In the genomic region with DNA sequence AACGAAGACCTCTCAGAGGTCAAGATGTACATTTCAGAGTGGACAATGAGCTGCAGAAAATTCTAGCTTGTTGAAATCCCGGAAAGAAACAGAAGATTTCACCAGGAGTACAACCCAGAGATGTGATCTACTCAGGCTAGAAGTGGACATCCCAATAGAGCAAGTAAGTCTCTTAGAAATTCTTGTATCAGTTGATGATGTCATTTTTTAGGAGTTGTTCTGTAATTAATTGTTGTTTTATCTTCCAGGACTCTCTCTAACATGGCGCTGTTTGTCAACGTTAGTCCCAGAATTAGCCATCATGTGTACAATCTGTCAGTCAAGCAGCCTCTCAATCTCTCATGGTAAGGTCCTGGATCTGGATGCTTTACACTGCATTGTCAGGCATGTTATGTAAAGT, we compare ENCODE assay signal across 22 cellular contexts.
"Had no signal": no experiment of that assay in that cellular context is flagged by ENCODE, and none has a peak within 500 bp of the region (broad histone marks: within the 10 kb centered on the region; RNA-seq: fewer than 3 reads in every experiment).

No MANE protein-coding gene starts in this region.

- H3K36me3 ChIP-seq: esophagus muscularis mucosa, gastrocnemius medialis, heart right ventricle, pancreas, spleen, tibial nerve, upper lobe of right lung had no signal

- FAIRE-seq: pancreas had no signal

- H3K4me1 ChIP-seq: esophagus muscularis mucosa, gastrocnemius medialis, heart right ventricle, pancreas, spleen, testis, tibial nerve, upper lobe of right lung had no signal

- DNase-seq: effector memory CD8-positive, alpha-beta T cell; gastrocnemius medialis; heart right ventricle; hypothalamus; kidney glomerular epithelial cell; mesendoderm; naive B cell; occipital lobe; pancreas; retina; spleen; stimulated activated CD4-positive, alpha-beta T cell treated with anti-CD3 and anti-CD28 coated beads, Interleukin-15, amount 100 ng/mL, for 24 hours; stimulated activated CD4-positive, alpha-beta T cell treated with anti-CD3 and anti-CD28 coated beads, Interleukin-1b, Interleukin-23, amount 100 ng/mL, for 48 hours; stimulated activated CD4-positive, alpha-beta T cell treated with anti-CD3 and anti-CD28 coated beads, Interleukin-4, amount 100 ng/mL, for 4 hours; stimulated activated naive B cell treated with anti-CD40 and anti-IgM and Interleukin-4, amounts not matched to agents 10 μg/mL and 1 μg/mL and 100 μg/mL, for 72 hours; stimulated activated naive CD8-positive, alpha-beta T cell treated with anti-CD3 and anti-CD28 coated beads, Interleukin-15, amount 100 ng/mL, for 72 hours; testis; upper lobe of right lung had no signal

- H3K9me3 ChIP-seq: esophagus muscularis mucosa, gastrocnemius medialis, heart right ventricle, pancreas, spleen, testis, tibial nerve, upper lobe of right lung had no signal

- H3K4me3 ChIP-seq: esophagus muscularis mucosa, gastrocnemius medialis, heart right ventricle, pancreas, spleen, testis, tibial nerve, upper lobe of right lung had no signal

- H3K27me3 ChIP-seq: esophagus muscularis mucosa, gastrocnemius medialis, heart right ventricle, testis, tibial nerve, upper lobe of right lung had no signal

- H3K27ac ChIP-seq: epithelial cell of prostate, esophagus muscularis mucosa, gastrocnemius medialis, heart right ventricle, pancreas, spleen, testis, tibial nerve, upper lobe of right lung had no signal

- ATAC-seq: effector memory CD8-positive, alpha-beta T cell; gastrocnemius medialis; heart right ventricle; pancreas; sciatic nerve; stimulated activated naive CD8-positive, alpha-beta T cell treated with anti-CD3 and anti-CD28 coated beads, Interleukin-15, amount 100 ng/mL, for 72 hours; upper lobe of right lung had no signal
